ENCODE assay signal across 2 cellular contexts in the genomic region with DNA sequence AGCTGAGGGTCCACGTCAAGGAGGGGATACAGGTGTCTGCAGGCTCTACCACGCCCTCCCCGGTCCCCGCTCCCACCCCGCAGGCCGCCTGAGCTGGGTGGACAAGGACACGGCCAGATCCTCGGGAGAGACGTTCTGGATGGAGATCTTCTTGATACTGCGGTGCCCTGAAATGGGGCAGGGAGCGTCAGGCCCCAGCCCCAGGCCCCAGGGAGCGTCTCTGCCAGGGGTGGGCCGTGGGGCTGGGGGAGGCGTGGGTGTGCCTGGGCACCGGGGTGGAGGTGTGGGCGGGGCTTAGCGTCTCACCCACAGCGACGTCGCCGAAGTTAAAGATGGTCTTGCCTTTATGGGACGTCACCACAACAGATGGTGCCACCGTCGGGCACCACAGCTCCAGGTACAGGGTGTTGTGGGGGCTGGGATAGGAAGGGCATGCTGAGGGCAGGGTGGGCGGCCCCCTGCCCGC.
TF ChIP-seq lines count a peak whose summit lies in the region.

No MANE protein-coding gene starts in this region.

TF ChIP-seq in SK-N-SH, 30 proteins besides CTCF, POLR2A, EP300 and RAD21:
- TF ChIP-seq, protein P1, sequence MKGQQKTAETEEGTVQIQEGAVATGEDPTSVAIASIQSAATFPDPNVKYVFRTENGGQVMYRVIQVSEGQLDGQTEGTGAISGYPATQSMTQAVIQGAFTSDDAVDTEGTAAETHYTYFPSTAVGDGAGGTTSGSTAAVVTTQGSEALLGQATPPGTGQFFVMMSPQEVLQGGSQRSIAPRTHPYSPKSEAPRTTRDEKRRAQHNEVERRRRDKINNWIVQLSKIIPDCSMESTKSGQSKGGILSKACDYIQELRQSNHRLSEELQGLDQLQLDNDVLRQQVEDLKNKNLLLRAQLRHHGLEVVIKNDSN (IDR thresholded peaks at IDR 0.05; ENCODE audit: borderline replicate concordance, low read depth): no peak
- TF ChIP-seq TCF12 (IDR thresholded peaks at IDR 0.05): no peak
- no peak for TF ChIP-seq JUND (IDR thresholded peaks at IDR 0.05)
- TF ChIP-seq NFIC (IDR thresholded peaks at IDR 0.05; ENCODE audit: borderline replicate concordance): no peak
- TF ChIP-seq USF2 (IDR thresholded peaks at IDR 0.05; ENCODE audit: borderline replicate concordance, low read depth, low read length): no peak
- no peak for TF ChIP-seq NRF1 (IDR thresholded peaks at IDR 0.05; ENCODE audit: low read depth, low read length)
- TF ChIP-seq, protein P2, sequence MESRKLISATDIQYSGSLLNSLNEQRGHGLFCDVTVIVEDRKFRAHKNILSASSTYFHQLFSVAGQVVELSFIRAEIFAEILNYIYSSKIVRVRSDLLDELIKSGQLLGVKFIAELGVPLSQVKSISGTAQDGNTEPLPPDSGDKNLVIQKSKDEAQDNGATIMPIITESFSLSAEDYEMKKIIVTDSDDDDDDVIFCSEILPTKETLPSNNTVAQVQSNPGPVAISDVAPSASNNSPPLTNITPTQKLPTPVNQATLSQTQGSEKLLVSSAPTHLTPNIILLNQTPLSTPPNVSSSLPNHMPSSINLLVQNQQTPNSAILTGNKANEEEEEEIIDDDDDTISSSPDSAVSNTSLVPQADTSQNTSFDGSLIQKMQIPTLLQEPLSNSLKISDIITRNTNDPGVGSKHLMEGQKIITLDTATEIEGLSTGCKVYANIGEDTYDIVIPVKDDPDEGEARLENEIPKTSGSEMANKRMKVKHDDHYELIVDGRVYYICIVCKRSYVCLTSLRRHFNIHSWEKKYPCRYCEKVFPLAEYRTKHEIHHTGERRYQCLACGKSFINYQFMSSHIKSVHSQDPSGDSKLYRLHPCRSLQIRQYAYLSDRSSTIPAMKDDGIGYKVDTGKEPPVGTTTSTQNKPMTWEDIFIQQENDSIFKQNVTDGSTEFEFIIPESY (IDR thresholded peaks at IDR 0.05; ENCODE audit: borderline replicate concordance, low read depth): no peak
- no peak for TF ChIP-seq GABPA (IDR thresholded peaks at IDR 0.05; ENCODE audit: low read depth)
- TF ChIP-seq TAF1 (IDR thresholded peaks at IDR 0.05; ENCODE audit: borderline replicate concordance, low read depth, low read length): no peak
- no peak for TF ChIP-seq PBX3 (IDR thresholded peaks at IDR 0.05)
- TF ChIP-seq FOSL2 (IDR thresholded peaks at IDR 0.05; ENCODE audit: borderline replicate concordance, low read depth): no peak
- no peak for TF ChIP-seq GATA2 (CRISPR knock-in tag; IDR thresholded peaks at IDR 0.05)
- TF ChIP-seq MXI1 (IDR thresholded peaks at IDR 0.05; ENCODE audit: low read depth, low read length): no peak
- TF ChIP-seq SMC3 (IDR thresholded peaks at IDR 0.05; ENCODE audit: low read depth, low read length): no peak
- TF ChIP-seq FOXJ3 (CRISPR knock-in tag; IDR thresholded peaks at IDR 0.05): no peak
- no peak for TF ChIP-seq CHD2 (IDR thresholded peaks at IDR 0.05; ENCODE audit: low read length, partially characterized antibody)
- no peak for TF ChIP-seq FOXM1 (IDR thresholded peaks at IDR 0.05; ENCODE audit: low read depth)
- no peak for TF ChIP-seq RCOR1 (IDR thresholded peaks at IDR 0.05; ENCODE audit: low read length)

TF ChIP-seq in SK-N-SH treated with all-trans-retinoic acid at 6 μM for 48 hours, 23 proteins besides CTCF, POLR2A, EP300 and RAD21:
- TF ChIP-seq, protein P3, sequence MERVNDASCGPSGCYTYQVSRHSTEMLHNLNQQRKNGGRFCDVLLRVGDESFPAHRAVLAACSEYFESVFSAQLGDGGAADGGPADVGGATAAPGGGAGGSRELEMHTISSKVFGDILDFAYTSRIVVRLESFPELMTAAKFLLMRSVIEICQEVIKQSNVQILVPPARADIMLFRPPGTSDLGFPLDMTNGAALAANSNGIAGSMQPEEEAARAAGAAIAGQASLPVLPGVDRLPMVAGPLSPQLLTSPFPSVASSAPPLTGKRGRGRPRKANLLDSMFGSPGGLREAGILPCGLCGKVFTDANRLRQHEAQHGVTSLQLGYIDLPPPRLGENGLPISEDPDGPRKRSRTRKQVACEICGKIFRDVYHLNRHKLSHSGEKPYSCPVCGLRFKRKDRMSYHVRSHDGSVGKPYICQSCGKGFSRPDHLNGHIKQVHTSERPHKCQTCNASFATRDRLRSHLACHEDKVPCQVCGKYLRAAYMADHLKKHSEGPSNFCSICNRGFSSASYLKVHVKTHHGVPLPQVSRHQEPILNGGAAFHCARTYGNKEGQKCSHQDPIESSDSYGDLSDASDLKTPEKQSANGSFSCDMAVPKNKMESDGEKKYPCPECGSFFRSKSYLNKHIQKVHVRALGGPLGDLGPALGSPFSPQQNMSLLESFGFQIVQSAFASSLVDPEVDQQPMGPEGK (CRISPR knock-in tag; IDR thresholded peaks at IDR 0.05; ENCODE audit: borderline replicate concordance): no peak
- TF ChIP-seq ZFP3 (CRISPR knock-in tag; IDR thresholded peaks at IDR 0.05) (no peak), ISL1 (CRISPR knock-in tag; IDR thresholded peaks at IDR 0.05) (no peak), ZNF70 (CRISPR knock-in tag; IDR thresholded peaks at IDR 0.05) (no peak), ZNF8 (CRISPR knock-in tag; IDR thresholded peaks at IDR 0.05) (no peak), ZFP30 (CRISPR knock-in tag; IDR thresholded peaks at IDR 0.05) (no peak), BACH2 (CRISPR knock-in tag; IDR thresholded peaks at IDR 0.05; ENCODE audit: borderline replicate concordance) (no peak), TOX (CRISPR knock-in tag; IDR thresholded peaks at IDR 0.05; ENCODE audit: borderline replicate concordance) (no peak), CSDC2 (CRISPR knock-in tag; IDR thresholded peaks at IDR 0.05) (no peak), RARB (CRISPR knock-in tag; IDR thresholded peaks at IDR 0.05) (no peak), SNAI2 (CRISPR knock-in tag; IDR thresholded peaks at IDR 0.05) (no peak), ARNTL (CRISPR knock-in tag; IDR thresholded peaks at IDR 0.05; ENCODE audit: borderline replicate concordance, low read depth) (no peak)
- TF ChIP-seq, protein P4, sequence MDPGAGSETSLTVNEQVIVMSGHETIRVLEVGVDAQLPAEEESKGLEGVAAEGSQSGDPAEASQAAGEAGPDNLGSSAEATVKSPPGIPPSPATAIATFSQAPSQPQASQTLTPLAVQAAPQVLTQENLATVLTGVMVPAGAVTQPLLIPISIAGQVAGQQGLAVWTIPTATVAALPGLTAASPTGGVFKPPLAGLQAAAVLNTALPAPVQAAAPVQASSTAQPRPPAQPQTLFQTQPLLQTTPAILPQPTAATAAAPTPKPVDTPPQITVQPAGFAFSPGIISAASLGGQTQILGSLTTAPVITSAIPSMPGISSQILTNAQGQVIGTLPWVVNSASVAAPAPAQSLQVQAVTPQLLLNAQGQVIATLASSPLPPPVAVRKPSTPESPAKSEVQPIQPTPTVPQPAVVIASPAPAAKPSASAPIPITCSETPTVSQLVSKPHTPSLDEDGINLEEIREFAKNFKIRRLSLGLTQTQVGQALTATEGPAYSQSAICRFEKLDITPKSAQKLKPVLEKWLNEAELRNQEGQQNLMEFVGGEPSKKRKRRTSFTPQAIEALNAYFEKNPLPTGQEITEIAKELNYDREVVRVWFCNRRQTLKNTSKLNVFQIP (CRISPR knock-in tag; IDR thresholded peaks at IDR 0.05; ENCODE audit: borderline replicate concordance, low read depth): no peak
TF ChIP-seq in SK-N-SH treated with all-trans-retinoic acid at 6 μM for 48 hours: peak in this region for 0.
